In genomic region chr6:53725791-53726575, GRCh38 we compare ENCODE assay signal across 8 cellular contexts.
DNase-seq lines count a peak whose midpoint lies in the region; ATAC-seq and TF ChIP-seq lines count a peak whose summit lies in the region.

No MANE protein-coding gene starts in this region.

- no peak for TF ChIP-seq POLR2A in prostate gland (IDR thresholded peaks at IDR 0.05)

- peak; percentile 96 for ATAC-seq in SK-N-SH treated with all-trans-retinoic acid at 6 μM for 48 hours
- ATAC-seq in aorta (ENCODE audit: low FRiP score): peak; percentile 94

- TF ChIP-seq CTCF in GM10248 (IDR thresholded peaks at IDR 0.05; ENCODE audit: control extremely low read depth, extremely low read depth, low read depth, missing control alignments) (peak; percentile 99), HEK293 (tag by site-specific recombination; IDR thresholded peaks at IDR 0.05) (peak; percentile 82), prostate gland (IDR thresholded peaks at IDR 0.05) (peak; percentile 86 to 90 (median 89))

- no peak overlapping the region for H3K27ac Mint-ChIP-seq in activated naive CD4-positive, alpha-beta T cell treated with anti-CD3 and anti-CD28 coated beads for 36 hours

- H3K36me3 ChIP-seq in HEK293 (ENCODE audit: control insufficient read depth in 2 of 2, insufficient read depth in 1 of 2, low read length in 2 of 2) (no peaks in the 10 kb centered on the region), prostate gland (no peaks in the 10 kb centered on the region), aorta (ENCODE audit: control insufficient read depth in 1 of 2, insufficient read depth in 2 of 2, low read length in 1 of 2) (no peaks in the 10 kb centered on the region)

- intact Hi-C loops in activated naive CD4-positive, alpha-beta T cell treated with anti-CD3 and anti-CD28 coated beads for 36 hours (cut with micrococcal nuclease): loop anchor here (1.0 to 5.0 kb wide), 3 partner anchors 74 to 231 kb away; no protein-coding TSS in a partner anchor
- intact Hi-C loops in head of caudate nucleus (cut with DNase I) (loop anchor here (2.0 to 10.0 kb wide), 4 partner anchors 74 to 233 kb away; partner anchors contain the start of gene GCLC), prostate gland (cut with DNase I) (loop anchor here (5.0 to 10.0 kb wide), 2 partner anchors 71 to 234 kb away; no protein-coding TSS in a partner anchor), aorta (cut with DNase I) (loop anchor here (2.0 to 10.0 kb wide), 3 partner anchors 231 kb away; no protein-coding TSS in a partner anchor)

- H3K4me1 ChIP-seq in HEK293 (ENCODE audit: control insufficient read depth, insufficient read depth, low read length) (peaks cover 6% of the 10 kb centered on the region; the same call in 1 of the 2 replicates), prostate gland (replicated peaks) (no peaks in the 10 kb centered on the region), aorta (ENCODE audit: control insufficient read depth in 1 of 2, insufficient read depth in 2 of 2, low read length in 2 of 2) (no peaks in the 10 kb centered on the region)

- H3K4me3 ChIP-seq in HEK293 (ENCODE audit: low read depth, low read length) (no peak overlapping the region), prostate gland (no peak overlapping the region), aorta (ENCODE audit: low read length in 2 of 2) (no peak overlapping the region)

- H3K9me3 Mint-ChIP-seq in activated naive CD4-positive, alpha-beta T cell treated with anti-CD3 and anti-CD28 coated beads for 36 hours: no peaks in the 10 kb centered on the region

- no peak overlapping the region for H3K4me3 Mint-ChIP-seq in activated naive CD4-positive, alpha-beta T cell treated with anti-CD3 and anti-CD28 coated beads for 36 hours

- 44% methylated on average over 18 of the region's 18 CpGs for WGBS in prostate gland
- 42 to 43% methylated on average over 18 of the region's 18 CpGs for WGBS in aorta, 2 donors

- CTCF ChIA-PET in GM10248 (lab: Yijun Ruan, JAX): interaction anchor here (0.7 to 7.8 kb wide), 27 partner anchors 7 to 612 kb away, joined by 3 to 105 read pairs (median 4); partner anchors contain the start of gene LRRC1
- CTCF ChIA-PET in HEK293 (lab: Yijun Ruan, JAX): interaction anchor here (0.5 to 10.9 kb wide), 69 partner anchors 7 to 660 kb away, joined by 3 to 270 read pairs (median 4); partner anchors contain the start of genes GCLC and LRRC1
- CTCF ChIA-PET in activated naive CD4-positive, alpha-beta T cell treated with anti-CD3 and anti-CD28 coated beads for 36 hours (lab: Charles Lee): interaction anchor here (0.6 to 7.6 kb wide), 28 partner anchors 9 to 823 kb away, joined by 3 to 89 read pairs (median 4); no protein-coding TSS in a partner anchor

- POLR2A ChIA-PET in GM10248 (lab: Yijun Ruan, JAX): no interaction called here
- POLR2A ChIA-PET in HEK293 (lab: Yijun Ruan, JAX): interaction anchor here (0.6 to 2.0 kb wide), 4 partner anchors 68 to 466 kb away, joined by 3 to 6 read pairs (median 3); partner anchors contain the start of gene LRRC1

- H3K9me3 ChIP-seq in HEK293 (ENCODE audit: control insufficient read depth, insufficient read depth, low read depth, low read length) (no peaks in the 10 kb centered on the region), prostate gland (no peaks in the 10 kb centered on the region), aorta (ENCODE audit: control insufficient read depth, low read length) (no peaks in the 10 kb centered on the region)

- no peaks in the 10 kb centered on the region for H3K27me3 ChIP-seq in prostate gland (replicated peaks; ENCODE audit: insufficient read depth)
- H3K27me3 ChIP-seq in aorta (ENCODE audit: control insufficient read depth in 1 of 2, insufficient read depth in 2 of 2, low read length in 1 of 2): no peaks in the 10 kb centered on the region

- H3K27ac ChIP-seq in HEK293 (ENCODE audit: extremely low read depth, low read depth, low read length) (no peak overlapping the region), prostate gland (no peak overlapping the region), aorta (ENCODE audit: low read depth in 1 of 2, low read length in 2 of 2) (no peak overlapping the region)

- H3K4me1 Mint-ChIP-seq in activated naive CD4-positive, alpha-beta T cell treated with anti-CD3 and anti-CD28 coated beads for 36 hours (ENCODE audit: low read depth): peaks cover 5% of the 10 kb centered on the region

- H3K27me3 Mint-ChIP-seq in activated naive CD4-positive, alpha-beta T cell treated with anti-CD3 and anti-CD28 coated beads for 36 hours (ENCODE audit: low read depth): peaks cover 11% of the 10 kb centered on the region

- no peaks in the 10 kb centered on the region for H3K36me3 Mint-ChIP-seq in activated naive CD4-positive, alpha-beta T cell treated with anti-CD3 and anti-CD28 coated beads for 36 hours (ENCODE audit: low read depth)

- DNase-seq in GM10248 (ENCODE audit: extremely low spot score) (peak; percentile 84), MV-4-11 (lab: John Stamatoyannopoulos, UW) (peak; percentile 43), head of caudate nucleus (peak; percentile 65 to 93 (median 86)), prostate gland (ENCODE audit: low spot score) (peak; percentile 71), aorta (peak; percentile 80 to 92)
- peak; percentile 83 for DNase-seq in activated naive CD4-positive, alpha-beta T cell treated with anti-CD3 and anti-CD28 coated beads for 36 hours

TF ChIP-seq in HEK293, 187 proteins besides CTCF, POLR2A, EP300 and RAD21 (continues in another document):
- no peak for TF ChIP-seq WT1 (tag by site-specific recombination; IDR thresholded peaks at IDR 0.05)
- TF ChIP-seq ZNF221 (tag by site-specific recombination; IDR thresholded peaks at IDR 0.05; ENCODE audit: borderline replicate concordance): no peak
- no peak; the same call in 1 of the 2 replicates for TF ChIP-seq ZNF2 (tag by site-specific recombination; IDR thresholded peaks at IDR 0.05)
- TF ChIP-seq, protein P1, sequence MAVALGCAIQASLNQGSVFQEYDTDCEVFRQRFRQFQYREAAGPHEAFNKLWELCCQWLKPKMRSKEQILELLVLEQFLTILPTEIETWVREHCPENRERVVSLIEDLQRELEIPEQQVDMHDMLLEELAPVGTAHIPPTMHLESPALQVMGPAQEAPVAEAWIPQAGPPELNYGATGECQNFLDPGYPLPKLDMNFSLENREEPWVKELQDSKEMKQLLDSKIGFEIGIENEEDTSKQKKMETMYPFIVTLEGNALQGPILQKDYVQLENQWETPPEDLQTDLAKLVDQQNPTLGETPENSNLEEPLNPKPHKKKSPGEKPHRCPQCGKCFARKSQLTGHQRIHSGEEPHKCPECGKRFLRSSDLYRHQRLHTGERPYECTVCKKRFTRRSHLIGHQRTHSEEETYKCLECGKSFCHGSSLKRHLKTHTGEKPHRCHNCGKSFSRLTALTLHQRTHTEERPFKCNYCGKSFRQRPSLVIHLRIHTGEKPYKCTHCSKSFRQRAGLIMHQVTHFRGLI (tag by site-specific recombination; IDR thresholded peaks at IDR 0.05): no peak
- no peak for TF ChIP-seq ZNF529 (tag by site-specific recombination; IDR thresholded peaks at IDR 0.05; ENCODE audit: insufficient replicate concordance)
- no peak for TF ChIP-seq PBX3 (CRISPR knock-in tag; IDR thresholded peaks at IDR 0.05)

TF ChIP-seq in SK-N-SH treated with all-trans-retinoic acid at 6 μM for 48 hours, 23 proteins besides CTCF, POLR2A, EP300 and RAD21 (continues in another document):
- TF ChIP-seq BACH2 (CRISPR knock-in tag; IDR thresholded peaks at IDR 0.05; ENCODE audit: borderline replicate concordance) (no peak), ESRRG (CRISPR knock-in tag; IDR thresholded peaks at IDR 0.05) (no peak), ZC3H10 (CRISPR knock-in tag; IDR thresholded peaks at IDR 0.05) (no peak), SNAI2 (CRISPR knock-in tag; IDR thresholded peaks at IDR 0.05) (no peak), TSHZ2 (CRISPR knock-in tag; IDR thresholded peaks at IDR 0.05) (no peak), CSDC2 (CRISPR knock-in tag; IDR thresholded peaks at IDR 0.05) (no peak), ZNF70 (CRISPR knock-in tag; IDR thresholded peaks at IDR 0.05) (no peak), ZNF565 (CRISPR knock-in tag; conservative IDR thresholded peaks at IDR 0.05; ENCODE audit: low read depth) (no peak), PPARA (CRISPR knock-in tag; IDR thresholded peaks at IDR 0.05; ENCODE audit: borderline replicate concordance) (no peak), OSR1 (CRISPR knock-in tag; IDR thresholded peaks at IDR 0.05) (no peak), GLIS3 (CRISPR knock-in tag; IDR thresholded peaks at IDR 0.05) (no peak), RARB (CRISPR knock-in tag; IDR thresholded peaks at IDR 0.05) (no peak), ZFP30 (CRISPR knock-in tag; IDR thresholded peaks at IDR 0.05) (no peak), ZFP3 (CRISPR knock-in tag; IDR thresholded peaks at IDR 0.05) (no peak)
